21 cellular contexts compared by ENCODE assay signal in the genomic region with DNA sequence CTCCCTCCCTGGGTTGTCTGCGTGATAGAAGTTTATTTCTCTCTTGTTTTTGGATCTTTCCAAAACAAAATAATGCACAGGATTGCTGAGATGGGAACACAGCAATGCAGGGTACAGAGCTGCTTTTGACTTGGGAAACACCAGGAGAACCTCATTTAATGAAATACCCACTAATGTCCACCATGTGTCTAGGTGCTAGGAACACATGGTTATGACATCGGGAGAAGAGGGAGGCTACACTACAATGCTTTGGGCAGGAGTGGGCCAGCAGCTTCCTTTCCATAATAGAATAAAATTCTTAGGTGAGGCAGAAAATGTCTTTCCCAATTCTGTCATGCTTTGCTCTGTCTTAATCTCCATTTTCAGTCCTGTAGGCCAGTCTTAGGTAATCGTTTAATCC.
"Had no signal": no experiment of that assay in that cellular context is flagged by ENCODE, and none has a peak within 500 bp of the region (broad histone marks: within the 10 kb centered on the region; RNA-seq: fewer than 3 reads in every experiment).

No MANE protein-coding gene starts in this region.

- H3K27ac Mint-ChIP-seq: progenitor cell of endocrine pancreas had no signal

- H3K27ac ChIP-seq: epithelial cell of prostate, gastrocnemius medialis, lower lobe of right lung, neural progenitor cell, parathyroid adenoma, suprapubic skin, vagina had no signal

- ATAC-seq: esophagus mucosa; gastrocnemius medialis; left ventricle myocardium superior; lower lobe of right lung; naive thymus-derived CD8-positive, alpha-beta T cell; stimulated activated naive CD8-positive, alpha-beta T cell treated with anti-CD3 and anti-CD28 coated beads, Interleukin-15, amount 100 ng/mL, for 72 hours had no signal

- DNase-seq: cortex of kidney; effector CD4-positive, alpha-beta T cell; foreskin fibroblast; gastrocnemius medialis; left ventricle myocardium superior; lower lobe of right lung; naive thymus-derived CD8-positive, alpha-beta T cell; stimulated activated CD4-positive, alpha-beta T cell treated with anti-CD3 and anti-CD28 coated beads, Interleukin-12 subunit alpha, Interleukin-12 subunit beta, amount 100 ng/mL, for 4 hours; stimulated activated CD4-positive, alpha-beta T cell treated with anti-CD3 and anti-CD28 coated beads, Interleukin-1b, Interleukin-23, amount 100 ng/mL, for 48 hours; stimulated activated CD4-positive, alpha-beta T cell treated with anti-CD3 and anti-CD28 coated beads, Interleukin-4, amount 100 ng/mL, for 1 hour; stimulated activated CD8-positive, alpha-beta memory T cell treated with anti-CD3 and anti-CD28 coated beads, Interleukin-4, amount 100 ng/mL, for 48 hours; stimulated activated naive CD4-positive, alpha-beta T cell; stimulated activated naive CD8-positive, alpha-beta T cell treated with anti-CD3 and anti-CD28 coated beads, Interleukin-15, amount 100 ng/mL, for 72 hours; transverse colon had no signal

- H3K36me3 Mint-ChIP-seq: naive thymus-derived CD8-positive, alpha-beta T cell; neural progenitor cell had no signal

- H3K4me3 Mint-ChIP-seq: stimulated activated naive CD8-positive, alpha-beta T cell treated with anti-CD3 and anti-CD28 coated beads, Interleukin-15, amount 100 ng/mL, for 72 hours had no signal

- H3K9me3 Mint-ChIP-seq: naive thymus-derived CD8-positive, alpha-beta T cell; stimulated activated naive CD8-positive, alpha-beta T cell treated with anti-CD3 and anti-CD28 coated beads, Interleukin-15, amount 100 ng/mL, for 72 hours had no signal

- H3K4me1 Mint-ChIP-seq: stimulated activated naive CD8-positive, alpha-beta T cell treated with anti-CD3 and anti-CD28 coated beads, Interleukin-15, amount 100 ng/mL, for 72 hours had no signal
